ENCODE assay signal across 33 cellular contexts in genomic region chr2:55345064-55345463, GRCh38.
"Had no signal": no experiment of that assay in that cellular context is flagged by ENCODE, and none has a peak within 500 bp of the region (broad histone marks: within the 10 kb centered on the region; RNA-seq: fewer than 3 reads in every experiment).

No MANE protein-coding gene starts in this region.

- FAIRE-seq: endometrium, endothelial cell of umbilical vein had no signal

- H3K9me3 ChIP-seq: ascending aorta, breast epithelium, colonic mucosa, esophagus squamous epithelium, gastroesophageal sphincter, heart right ventricle had no signal

- H3K4me1 ChIP-seq: ascending aorta, breast epithelium, colonic mucosa, esophagus squamous epithelium, gastroesophageal sphincter, heart right ventricle had no signal

- DNase-seq: activated B cell treated with CpG ODN at 0.5 μM for 24 hours; activated CD4-positive, alpha-beta T cell treated with anti-CD3 and anti-CD28 coated beads for 48 hours; activated CD4-positive, alpha-beta T cell treated with anti-CD3 and anti-CD28 coated beads, Interleukin-2, amount 50 U/mL, for 1 hour; activated CD4-positive, alpha-beta T cell treated with anti-CD3 and anti-CD28 coated beads, Interleukin-2, amount 50 U/mL, for 48 hours; activated CD8-positive, alpha-beta memory T cell treated with anti-CD3 and anti-CD28 coated beads for 24 hours; activated CD8-positive, alpha-beta memory T cell treated with anti-CD3 and anti-CD28 coated beads, Interleukin-2, amount 50 U/mL, for 4 hours; activated CD8-positive, alpha-beta T cell treated with anti-CD3 and anti-CD28 coated beads for 36 hours; activated gamma-delta T cell; activated naive CD4-positive, alpha-beta T cell; activated naive CD4-positive, alpha-beta T cell treated with anti-CD3 and anti-CD28 coated beads, Interleukin-2, amount 10 ng/mL, durations not matched to agents 7 days and 5 days; activated naive CD8-positive, alpha-beta T cell treated with anti-CD3 and anti-CD28 coated beads, Interleukin-2, amount 10 ng/mL, durations not matched to agents 7 days and 5 days; activated T-cell treated with anti-CD3 and anti-CD28 coated beads for 4 hours; activated T-cell treated with anti-CD3 and anti-CD28 coated beads, Interleukin-2, amount 50 U/mL, for 24 hours; activated T-cell treated with anti-CD3 and anti-CD28 coated beads, Interleukin-2, amount 50 U/mL, for 72 hours; central memory CD4-positive, alpha-beta T cell; cerebellar nuclear complex; colonic mucosa; effector CD8-positive, alpha-beta T cell; esophagus squamous epithelium; foreskin melanocyte; heart right ventricle; T-helper 2 cell; WERI-Rb-1 had no signal

- H3K36me3 ChIP-seq: breast epithelium, colonic mucosa had no signal

- ATAC-seq: activated CD4-positive, CD25-positive, alpha-beta regulatory T cell treated with anti-CD3 and anti-CD28 coated beads, Interleukin-2, amount 50 U/mL, for 24 hours; activated CD8-positive, alpha-beta T cell treated with anti-CD3 and anti-CD28 coated beads for 36 hours; activated naive CD4-positive, alpha-beta T cell treated with anti-CD3 and anti-CD28 coated beads, Interleukin-2, amount 50 U/mL, for 72 hours; activated T-cell treated with anti-CD3 and anti-CD28 coated beads, Interleukin-2, amount 50 U/mL, for 72 hours; gastroesophageal sphincter; heart right ventricle had no signal

- H3K27ac ChIP-seq: ascending aorta, breast epithelium, cardiac muscle cell, colonic mucosa, epithelial cell of prostate, esophagus squamous epithelium, gastroesophageal sphincter, heart right ventricle, hepatocyte, WERI-Rb-1 had no signal

- H3K4me3 ChIP-seq: ascending aorta, breast epithelium, cardiac muscle cell, colonic mucosa, esophagus squamous epithelium, gastroesophageal sphincter, heart right ventricle, hepatocyte had no signal

- H3K27me3 ChIP-seq: ascending aorta, breast epithelium, cardiac muscle cell, colonic mucosa, esophagus squamous epithelium, gastroesophageal sphincter, heart right ventricle, hepatocyte had no signal
